Comparison of ENCODE assay signal across 1 cellular context in the genomic region with DNA sequence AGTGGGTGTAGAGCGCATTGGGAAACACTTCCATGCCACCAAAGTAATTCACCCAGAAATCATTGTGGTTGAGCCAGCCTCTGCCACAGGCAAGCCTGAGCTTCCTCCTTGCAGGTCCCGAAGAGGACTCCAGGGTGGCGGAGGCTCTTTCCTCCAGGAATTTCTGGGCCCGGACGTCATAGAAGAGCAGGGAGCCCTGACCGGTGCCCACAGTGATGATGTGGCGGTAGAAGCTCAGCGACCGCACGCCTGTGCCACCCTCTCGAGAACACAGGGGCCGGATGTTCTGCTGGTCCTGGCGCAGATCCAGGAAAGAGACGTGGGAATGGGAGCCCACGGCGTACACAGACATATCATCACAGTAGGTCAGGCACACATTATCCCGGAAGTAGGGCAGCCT.
TF ChIP-seq lines count a peak whose summit lies in the region.

No MANE protein-coding gene starts in this region.

TF ChIP-seq in GM23338, 12 proteins besides CTCF, POLR2A, EP300 and RAD21 (continued from another document):
- TF ChIP-seq ZNF462 (CRISPR knock-in tag; IDR thresholded peaks at IDR 0.05) = no peak
- TF ChIP-seq STAT1 (IDR thresholded peaks at IDR 0.05; ENCODE audit: unreplicated experiment) = no peak
- no peak for TF ChIP-seq REST (IDR thresholded peaks at IDR 0.05; ENCODE audit: unreplicated experiment)
- no peak for TF ChIP-seq JUNB (IDR thresholded peaks at IDR 0.05; ENCODE audit: unreplicated experiment)
- no peak for TF ChIP-seq ZNF114 (CRISPR knock-in tag; IDR thresholded peaks at IDR 0.05)
- no peak for TF ChIP-seq ZNF331 (CRISPR knock-in tag; IDR thresholded peaks at IDR 0.05; ENCODE audit: low read depth)
- TF ChIP-seq EZH2phosphoT487 (IDR thresholded peaks at IDR 0.05; ENCODE audit: unreplicated experiment) = no peak
- no peak for TF ChIP-seq NANOG (IDR thresholded peaks at IDR 0.05; ENCODE audit: borderline replicate concordance)
- no peak for TF ChIP-seq EZH2 (IDR thresholded peaks at IDR 0.05; ENCODE audit: low read depth, unreplicated experiment)
- TF ChIP-seq, protein P1, sequence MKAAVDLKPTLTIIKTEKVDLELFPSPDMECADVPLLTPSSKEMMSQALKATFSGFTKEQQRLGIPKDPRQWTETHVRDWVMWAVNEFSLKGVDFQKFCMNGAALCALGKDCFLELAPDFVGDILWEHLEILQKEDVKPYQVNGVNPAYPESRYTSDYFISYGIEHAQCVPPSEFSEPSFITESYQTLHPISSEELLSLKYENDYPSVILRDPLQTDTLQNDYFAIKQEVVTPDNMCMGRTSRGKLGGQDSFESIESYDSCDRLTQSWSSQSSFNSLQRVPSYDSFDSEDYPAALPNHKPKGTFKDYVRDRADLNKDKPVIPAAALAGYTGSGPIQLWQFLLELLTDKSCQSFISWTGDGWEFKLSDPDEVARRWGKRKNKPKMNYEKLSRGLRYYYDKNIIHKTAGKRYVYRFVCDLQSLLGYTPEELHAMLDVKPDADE (IDR thresholded peaks at IDR 0.05) = no peak
